ENCODE assay signal across 22 cellular contexts in the genomic region with DNA sequence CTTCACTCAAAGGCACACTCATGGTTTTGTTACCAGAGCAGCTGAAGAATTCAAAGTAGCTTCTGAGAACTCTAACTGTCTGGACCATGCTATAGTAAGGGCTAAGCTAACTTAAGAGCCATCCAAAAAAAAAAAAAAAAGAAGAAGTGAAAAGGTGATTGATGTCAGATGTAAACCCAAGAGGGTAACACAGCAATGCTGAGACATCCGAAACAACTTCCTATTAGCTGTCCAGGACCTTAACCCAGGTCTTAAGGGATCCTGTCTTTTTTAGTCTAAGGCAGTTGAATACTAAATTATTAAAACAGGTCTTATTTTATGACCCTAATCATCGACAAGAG. TPM values are rescaled to one million over a fixed set of nuclear protein-coding genes. Genes with fewer than 3 reads are reported as not detected.
DNase-seq lines count a peak whose midpoint lies in the region; ATAC-seq, FAIRE-seq and TF ChIP-seq lines count a peak whose summit lies in the region.
"Had no signal": no experiment of that assay in that cellular context is flagged by ENCODE, and none has a peak within 500 bp of the region (broad histone marks: within the 10 kb centered on the region; RNA-seq: fewer than 3 reads in every experiment).

No MANE protein-coding gene starts in this region.

- no peaks in the 10 kb centered on the region for H4K20me1 ChIP-seq in HepG2 (ENCODE audit: insufficient read depth, low read length)

- H2AFZ ChIP-seq in HepG2 (ENCODE audit: low read length) = no peak overlapping the region

- no peak overlapping the region for H3K4me2 ChIP-seq in HepG2 (ENCODE audit: low read depth, low read length)

- H3K27ac ChIP-seq in HepG2 (ENCODE audit: extremely low read length, insufficient read depth, low read length) (no peak overlapping the region), ascending aorta (no peak overlapping the region), brain microvascular endothelial cell (no peak overlapping the region)

- no peak for FAIRE-seq in HepG2 (lab: Jason Lieb, UNC)
- FAIRE-seq: A204.1, H1 had no signal

- CTCF ChIA-PET in HepG2 (lab: Yijun Ruan, JAX; ENCODE audit: low intra/inter-chr PET ratio, low total read pairs) = no interaction called here

- ATAC-seq in GM18499 (IDR thresholded peaks at IDR 0.05; ENCODE audit: insufficient read depth, unreplicated experiment) = peak; percentile 66
- peak; percentile 55 for ATAC-seq in GM19328 (IDR thresholded peaks at IDR 0.05; ENCODE audit: unreplicated experiment)
- peak; percentile 60 for ATAC-seq in GM21515 (IDR thresholded peaks at IDR 0.05; ENCODE audit: unreplicated experiment)
- ATAC-seq in HG03108 (IDR thresholded peaks at IDR 0.05; ENCODE audit: unreplicated experiment) = peak; percentile 81
- no peak for ATAC-seq in HepG2
- ATAC-seq: CD8-positive, alpha-beta T cell; PC-3 had no signal

- TF ChIP-seq CTCF in HepG2 (CRISPR knock-in tag; IDR thresholded peaks at IDR 0.05) (no peak), ascending aorta (IDR thresholded peaks at IDR 0.05) (no peak), brain microvascular endothelial cell (IDR thresholded peaks at IDR 0.05; ENCODE audit: low read depth, low read length, missing control alignments) (no peak)

- TF ChIP-seq EP300 in HepG2 (IDR thresholded peaks at IDR 0.05; ENCODE audit: low read depth in 2 of 2, low read length in 2 of 2) (no peak), HepG2 (CRISPR knock-in tag; IDR thresholded peaks at IDR 0.05; ENCODE audit: borderline replicate concordance) (no peak)

- WGBS in HepG2 (ENCODE audit: low lambda C conversion rate) = 77% methylated on average over 2 of the region's 2 CpGs

- in situ Hi-C loops in HepG2 (cut with HindIII; ENCODE audit: extremely low pct_ligation_motif_present, low pct_unique_long_range_greater_than_20kb) = no loop called here
- in situ Hi-C loops in brain microvascular endothelial cell (cut with HindIII; ENCODE audit: low pct_ligation_motif_present, low sequenced_read_pairs) = no loop called here

- peaks cover 0 to 6% of the 10 kb centered on the region in 2 experiments; a peak in 1 of 5 replicates for H3K27me3 ChIP-seq in HepG2 (ENCODE audit: control insufficient read depth in 1 of 2, insufficient read depth in 2 of 2, low read length in 2 of 2)
- H3K27me3 ChIP-seq in ascending aorta = no peaks in the 10 kb centered on the region
- peaks cover 5% of the 10 kb centered on the region for H3K27me3 ChIP-seq in brain microvascular endothelial cell (replicated peaks)

- no peak for TF ChIP-seq POLR2A in HepG2 (IDR thresholded peaks at IDR 0.05; ENCODE audit: insufficient read depth in 1 of 2, low read depth in 2 of 2, low read length in 2 of 2)

- no peak for TF ChIP-seq RAD21 in HepG2 (CRISPR knock-in tag; IDR thresholded peaks at IDR 0.05)

- H3K4me3 ChIP-seq in HepG2 (replicated peaks in 1 of 3; ENCODE audit: insufficient read depth in 1 of 3, low read depth in 2 of 3, low read length in 3 of 3) (no peak overlapping the region), ascending aorta (no peak overlapping the region), brain microvascular endothelial cell (ENCODE audit: low read depth, low read length) (no peak overlapping the region)

- intact Hi-C loops in HepG2 (cut with micrococcal nuclease; ENCODE audit: unreplicated experiment) (no loop called here), ascending aorta (cut with DNase I) (no loop called here)

- POLR2A ChIA-PET in HepG2 (lab: Yijun Ruan, JAX) = no interaction called here

- H3K4me1 ChIP-seq in HepG2 (ENCODE audit: insufficient read depth, low read length) (peaks cover 37% of the 10 kb centered on the region), ascending aorta (peaks cover 0 to 2% of the 10 kb centered on the region in 2 donors)

- BruUV-seq in HepG2 (replicated peaks; lab: Mats Ljungman, UMichigan) = no TSS peak

- no peaks in the 10 kb centered on the region for H3K36me3 ChIP-seq in HepG2 (replicated peaks in 1 of 2; ENCODE audit: control insufficient read depth in 1 of 2, insufficient read depth in 2 of 2, low read length in 2 of 2)
- no peaks in the 10 kb centered on the region for H3K36me3 ChIP-seq in ascending aorta
- H3K36me3 ChIP-seq in brain microvascular endothelial cell (replicated peaks) = no peaks in the 10 kb centered on the region

- H3K9me3 ChIP-seq in HepG2 (ENCODE audit: low read length) = no peaks in the 10 kb centered on the region
- H3K9me3 ChIP-seq in ascending aorta = no peaks in the 10 kb centered on the region

- DNase-seq in HepG2 (ENCODE audit: low spot score) (no peak), SW480 (ENCODE audit: low spot score) (no peak), ascending aorta (ENCODE audit: low spot score in 2 of 2) (no peak), brain microvascular endothelial cell (no peak)
- DNase-seq: Calu3; CD8-positive, alpha-beta T cell; GF-D8; HFFc6; IMR-90; NCI-H1417 treated with DMSO at 0.1 percent for 48 hours; NCI-H187 treated with DMSO at 0.1 percent for 48 hours; NCI-H226; NCI-H524; PC-3; RPMI8226; SIG-M5 had no signal

- H3K79me2 ChIP-seq in HepG2 (ENCODE audit: insufficient read depth, low read length) = no peaks in the 10 kb centered on the region

- no peak overlapping the region for H3K9ac ChIP-seq in HepG2 (ENCODE audit: insufficient read depth, low read depth, low read length)

TF ChIP-seq in HepG2, 621 proteins besides CTCF, POLR2A, EP300 and RAD21 (continues in another document):
- TF ChIP-seq JARID2 (CRISPR knock-in tag; IDR thresholded peaks at IDR 0.05; ENCODE audit: insufficient replicate concordance) = no peak
- no peak for TF ChIP-seq DNMT1 (CRISPR knock-in tag; IDR thresholded peaks at IDR 0.05)
- no peak for TF ChIP-seq CSRNP1 (CRISPR knock-in tag; IDR thresholded peaks at IDR 0.05)
- no peak for TF ChIP-seq DNMT3B (CRISPR knock-in tag; conservative IDR thresholded peaks at IDR 0.05)

RNA-seq across cellular contexts. Expression of gene RAB20, which starts 11.2 kb away (rescaled TPM):
- total RNA-seq in HepG2 (2016; rRNA removed; fragmentation: Illumina TruSeq; extraction: Trizol) = 15.2 and 15.6 TPM in 2 replicates
- total RNA-seq in HepG2 (2016; cell fraction: cytosol; rRNA removed; fragmentation: Illumina TruSeq; extraction: Trizol; ENCODE audit: low read depth) = 5.8 and 6.2 TPM in 2 replicates
- 13.5 and 15.3 TPM in 2 replicates for total RNA-seq in HepG2 (2016; cell fraction: insoluble cytoplasmic fraction; rRNA removed; fragmentation: Illumina TruSeq; extraction: Trizol)
- 12.0 and 13.1 TPM in 2 replicates for total RNA-seq in HepG2 (2016; cell fraction: membrane; rRNA removed; fragmentation: Illumina TruSeq; extraction: Trizol)
- total RNA-seq in HepG2 (2016; cell fraction: nucleus; rRNA removed; fragmentation: Illumina TruSeq; extraction: Trizol) = 6.5 and 7.9 TPM in 2 replicates
- 27.3 and 30.5 TPM in 2 replicates for polyA plus RNA-seq in HepG2 (2011; rRNA removed)
- 28.4 and 39.0 TPM in 2 replicates for polyA plus RNA-seq in HepG2 (2011; cell fraction: cytosol; rRNA removed)
- 12.0 and 13.8 TPM in 2 replicates for polyA plus RNA-seq in HepG2 (2011; cell fraction: nucleus; rRNA removed)
- 14.6 and 20.9 TPM in 2 replicates for polyA plus RNA-seq in HepG2 (2012)
- polyA plus RNA-seq in HepG2 (2016; cell fraction: cytosol; fragmentation: Illumina TruSeq; extraction: Trizol; ENCODE audit: low read depth) = 4.5 and 5.9 TPM in 2 replicates
- polyA plus RNA-seq in HepG2 (2016; cell fraction: insoluble cytoplasmic fraction; fragmentation: Illumina TruSeq; extraction: Trizol; ENCODE audit: low read depth) = 13.3 and 15.2 TPM in 2 replicates
- polyA plus RNA-seq in HepG2 (2016; cell fraction: membrane; fragmentation: Illumina TruSeq; extraction: Trizol; ENCODE audit: low read depth) = 7.5 and 8.5 TPM in 2 replicates
- 9.6 and 9.8 TPM in 2 replicates for polyA plus RNA-seq in HepG2 (2016; cell fraction: nucleus; fragmentation: Illumina TruSeq; extraction: Trizol; ENCODE audit: insufficient read depth, low read depth)
- polyA minus RNA-seq in HepG2 (2011; rRNA and poly(A)+ RNA removed; ENCODE audit: low replicate concordance) = 7.5 and 23.0 TPM in 2 replicates
- polyA minus RNA-seq in HepG2 (2011; cell fraction: cytosol; rRNA and poly(A)+ RNA removed) = 12.6 and 15.1 TPM in 2 replicates
- 8.2 TPM in 2 replicates for polyA minus RNA-seq in HepG2 (2011; cell fraction: nucleus; rRNA and poly(A)+ RNA removed)
- total RNA-seq in ascending aorta = 17.7 TPM

RNA-seq across cellular contexts. Expression of gene NAXD, which starts 42.6 kb away (rescaled TPM):
- total RNA-seq in HepG2 (2016; rRNA removed; fragmentation: Illumina TruSeq; extraction: Trizol) (18.5 and 19.0 TPM in 2 replicates), ascending aorta (1.9 TPM)
- 5.5 and 6.3 TPM in 2 replicates for total RNA-seq in HepG2 (2016; cell fraction: cytosol; rRNA removed; fragmentation: Illumina TruSeq; extraction: Trizol; ENCODE audit: low read depth)
- 18.9 and 19.7 TPM in 2 replicates for total RNA-seq in HepG2 (2016; cell fraction: insoluble cytoplasmic fraction; rRNA removed; fragmentation: Illumina TruSeq; extraction: Trizol)
- total RNA-seq in HepG2 (2016; cell fraction: membrane; rRNA removed; fragmentation: Illumina TruSeq; extraction: Trizol) = 12.5 and 13.8 TPM in 2 replicates
- 20.9 and 21.0 TPM in 2 replicates for total RNA-seq in HepG2 (2016; cell fraction: nucleus; rRNA removed; fragmentation: Illumina TruSeq; extraction: Trizol)
- polyA plus RNA-seq in HepG2 (2011; rRNA removed) = 23.2 and 27.0 TPM in 2 replicates
- polyA plus RNA-seq in HepG2 (2011; cell fraction: cytosol; rRNA removed) = 24.7 and 25.6 TPM in 2 replicates
- 81.1 and 85.3 TPM in 2 replicates for polyA plus RNA-seq in HepG2 (2011; cell fraction: nucleus; rRNA removed)
- 18.2 and 22.0 TPM in 2 replicates for polyA plus RNA-seq in HepG2 (2012)
- polyA plus RNA-seq in HepG2 (2016; cell fraction: cytosol; fragmentation: Illumina TruSeq; extraction: Trizol; ENCODE audit: low read depth) = 5.1 and 5.8 TPM in 2 replicates
- polyA plus RNA-seq in HepG2 (2016; cell fraction: insoluble cytoplasmic fraction; fragmentation: Illumina TruSeq; extraction: Trizol; ENCODE audit: low read depth) = 18.8 and 20.5 TPM in 2 replicates
- 10.7 and 10.9 TPM in 2 replicates for polyA plus RNA-seq in HepG2 (2016; cell fraction: membrane; fragmentation: Illumina TruSeq; extraction: Trizol; ENCODE audit: low read depth)
- polyA plus RNA-seq in HepG2 (2016; cell fraction: nucleus; fragmentation: Illumina TruSeq; extraction: Trizol; ENCODE audit: insufficient read depth, low read depth) = 43.2 and 44.7 TPM in 2 replicates
- polyA minus RNA-seq in HepG2 (2011; rRNA and poly(A)+ RNA removed; ENCODE audit: low replicate concordance) = 19.3 and 20.3 TPM in 2 replicates
- polyA minus RNA-seq in HepG2 (2011; cell fraction: cytosol; rRNA and poly(A)+ RNA removed) = 4.0 and 5.5 TPM in 2 replicates
- polyA minus RNA-seq in HepG2 (2011; cell fraction: nucleus; rRNA and poly(A)+ RNA removed) = 19.4 and 22.9 TPM in 2 replicates
